In the genomic region with DNA sequence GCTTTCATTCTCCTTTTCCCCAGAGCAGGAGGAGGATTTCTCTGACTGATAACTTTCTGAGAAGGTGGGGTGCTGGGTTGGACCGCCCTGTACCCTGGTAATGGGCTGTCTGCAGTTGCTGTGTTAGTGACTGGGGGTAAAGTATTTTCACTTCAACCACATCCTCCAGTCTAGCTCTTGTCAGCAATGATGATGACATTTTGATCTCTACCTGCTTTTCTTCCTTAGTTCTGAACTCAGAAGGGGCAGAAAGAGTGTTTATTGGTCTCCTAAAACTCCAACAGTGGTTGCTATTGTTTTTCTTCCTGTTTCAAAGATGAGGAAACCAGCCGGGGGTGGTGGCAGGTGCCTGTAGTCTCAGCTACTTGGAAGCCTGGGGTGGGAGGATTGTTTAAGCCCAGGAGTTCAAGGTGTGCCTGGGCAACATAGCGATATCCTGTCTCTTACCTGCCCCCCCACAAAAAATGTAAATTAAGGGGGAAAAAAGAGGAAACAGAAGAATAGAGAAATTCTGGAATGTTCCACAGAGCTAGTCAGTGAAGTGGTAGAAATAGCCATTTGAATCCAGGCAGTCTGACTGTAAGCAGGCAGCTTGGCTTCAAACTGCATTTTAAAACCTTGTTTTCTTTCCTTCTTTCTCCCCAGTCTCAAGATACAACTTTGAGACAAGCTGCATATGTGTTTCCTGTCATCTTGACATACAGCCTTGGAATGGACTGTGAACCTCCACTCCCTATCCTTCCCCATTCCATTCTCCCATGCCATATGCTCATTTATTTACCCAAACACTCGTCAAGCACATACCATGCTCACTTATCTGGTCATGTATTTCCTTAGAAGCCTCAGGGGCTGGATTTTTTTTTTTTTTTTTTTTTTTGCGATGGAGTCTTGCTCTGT, we compare ENCODE assay signal across 8 cellular contexts. TPM values are rescaled to one million over a fixed set of nuclear protein-coding genes. Genes with fewer than 3 reads are reported as not detected.
DNase-seq lines count a peak whose midpoint lies in the region; ATAC-seq and TF ChIP-seq lines count a peak whose summit lies in the region.

No MANE protein-coding gene starts in this region.

- DNase-seq in stimulated activated CD4-positive, alpha-beta T cell treated with anti-CD3 and anti-CD28 coated beads, Interleukin-15, amount 100 ng/mL, for 24 hours: peak; percentile 64
- DNase-seq in stimulated activated CD4-positive, alpha-beta T cell treated with anti-CD3 and anti-CD28 coated beads, Interleukin-12 subunit alpha, Interleukin-12 subunit beta, amount 100 ng/mL, for 4 hours: no peak
- peak; percentile 67 for DNase-seq in activated CD4-positive, alpha-beta T cell treated with anti-CD3 and anti-CD28 coated beads for 48 hours
- DNase-seq in epithelial cell of esophagus (ENCODE audit: low read depth) (peak; percentile 96), ascending aorta (ENCODE audit: low spot score in 2 of 2) (no peak)
- peak; percentile 22 to 50 for DNase-seq in stimulated activated CD4-positive, alpha-beta T cell treated with anti-CD3 and anti-CD28 coated beads, Interleukin-4, amount 100 ng/mL, for 4 hours

- TF ChIP-seq CTCF in epithelial cell of esophagus (IDR thresholded peaks at IDR 0.05; ENCODE audit: insufficient read depth, low read depth, low read length, missing control alignments): no peak
- no peak for TF ChIP-seq CTCF in ascending aorta (IDR thresholded peaks at IDR 0.05)

- H3K4me3 ChIP-seq in epithelial cell of esophagus (ENCODE audit: low read length) (no peak overlapping the region), ascending aorta (no peak overlapping the region)

- ATAC-seq in HG03565 (IDR thresholded peaks at IDR 0.05; ENCODE audit: unreplicated experiment): peak; percentile 31
- no peak for ATAC-seq in HG03045 (IDR thresholded peaks at IDR 0.05; ENCODE audit: unreplicated experiment)

- intact Hi-C loops in ascending aorta (cut with DNase I): loop anchor here (5.0 to 10.0 kb wide), 2 partner anchors 1241 to 1781 kb away; partner anchors contain the start of genes C16orf87 and ZNF423

- H3K27ac ChIP-seq in ascending aorta: peak overlapping the region in 1 of 2 donors; percentile 42

- no peaks in the 10 kb centered on the region for H3K27me3 ChIP-seq in ascending aorta

- no peaks in the 10 kb centered on the region for H3K9me3 ChIP-seq in ascending aorta

- H3K36me3 ChIP-seq in ascending aorta: no peaks in the 10 kb centered on the region

- peaks cover 4 to 16% of the 10 kb centered on the region in 2 donors for H3K4me1 ChIP-seq in ascending aorta

RNA-seq across cellular contexts. Expression of gene N4BP1, which starts 3.3 kb away (rescaled TPM):
- 11.0 TPM for total RNA-seq in ascending aorta

Comparison
In these comparisons a context has a peak if more than half of its experiments do, and no peak if none do; other contexts are left out.
1. DNase-seq: peak in stimulated activated CD4-positive, alpha-beta T cell treated with anti-CD3 and anti-CD28 coated beads, Interleukin-15, amount 100 ng/mL, for 24 hours (single experiment), activated CD4-positive, alpha-beta T cell treated with anti-CD3 and anti-CD28 coated beads for 48 hours (single experiment), epithelial cell of esophagus (single experiment) and stimulated activated CD4-positive, alpha-beta T cell treated with anti-CD3 and anti-CD28 coated beads, Interleukin-4, amount 100 ng/mL, for 4 hours (2 of 2); none in stimulated activated CD4-positive, alpha-beta T cell treated with anti-CD3 and anti-CD28 coated beads, Interleukin-12 subunit alpha, Interleukin-12 subunit beta, amount 100 ng/mL, for 4 hours (single experiment) and ascending aorta (0 of 2).